21 cellular contexts compared by ENCODE assay signal in genomic region chr1:39116116-39116607, GRCh38.
DNase-seq lines count a peak whose midpoint lies in the region; ATAC-seq and TF ChIP-seq lines count a peak whose summit lies in the region.
"Had no signal": no experiment of that assay in that cellular context is flagged by ENCODE, and none has a peak within 500 bp of the region (broad histone marks: within the 10 kb centered on the region; RNA-seq: fewer than 3 reads in every experiment).

No MANE protein-coding gene starts in this region.

- H4K20me1 ChIP-seq in HCT116 (ENCODE audit: insufficient read depth) (no peaks in the 10 kb centered on the region; the same call in 1 of the 2 replicates), smooth muscle cell (ENCODE audit: low read depth) (peaks cover 94% of the 10 kb centered on the region), MM.1S (ENCODE audit: insufficient read depth, low read length) (no peaks in the 10 kb centered on the region)

- TF ChIP-seq POLR2A in HCT116 (IDR thresholded peaks at IDR 0.05; ENCODE audit: borderline replicate concordance, extremely low read depth, insufficient read depth, insufficient read length): no peak

- no peak for TF ChIP-seq RAD21 in HCT116 (IDR thresholded peaks at IDR 0.05; ENCODE audit: low read depth)

- intact Hi-C loops in HCT116 (cut with micrococcal nuclease) (loop anchor here (5.0 kb wide), 1 partner anchor 76 kb away; no protein-coding TSS in a partner anchor), left lung (cut with DNase I) (no loop called here)

- POLR2A ChIA-PET in HCT116 (lab: Charles Lee): interaction anchor here (1.2 kb wide), 1 partner anchor 61 kb away, joined by 3 read pairs; no protein-coding TSS in a partner anchor

- H3K36me3 ChIP-seq in HCT116 (ENCODE audit: control insufficient read depth in 1 of 2, insufficient read depth in 2 of 2, low read length in 2 of 2) (no peaks in the 10 kb centered on the region), left lung (peaks cover 0 to 3% of the 10 kb centered on the region in 2 donors), smooth muscle cell (ENCODE audit: low read depth) (no peaks in the 10 kb centered on the region), MM.1S (replicated peaks; ENCODE audit: insufficient read depth, low read length) (no peaks in the 10 kb centered on the region)
- H3K36me3 ChIP-seq: HAP-1, neutrophil had no signal

- H3K9me2 ChIP-seq in HCT116 (ENCODE audit: insufficient read depth) (no peaks in the 10 kb centered on the region), MM.1S (replicated peaks; ENCODE audit: insufficient read depth, low read length) (no peaks in the 10 kb centered on the region)

- H3K9ac ChIP-seq in HCT116 (ENCODE audit: low read length) (peak overlapping the region; percentile 18; the same call in 1 of the 2 replicates), smooth muscle cell (ENCODE audit: low read depth) (no peak overlapping the region), MM.1S (ENCODE audit: low read length) (no peak overlapping the region)

- H3K27me3 Mint-ChIP-seq in activated T-helper 17 cell treated with anti-CD3 and anti-CD28 coated beads, Interleukin-2, amount 50 U/mL, for 72 hours: no peaks in the 10 kb centered on the region
- H3K27me3 Mint-ChIP-seq in osteocyte (ENCODE audit: unreplicated experiment): no peaks in the 10 kb centered on the region
- H3K27me3 Mint-ChIP-seq: brain had no signal

- RAD21 ChIA-PET in HCT116 (lab: Charles Lee; ENCODE audit: low non-redundant PET in 1 of 2, low total read pairs in 2 of 2, uncharacterized antibody in 2 of 2, unreplicated experiment in 2 of 2): no interaction called here

- no peak for DNase-seq in HCT116 (ENCODE audit: low read depth, low spot score)
- no peak for DNase-seq in left lung
- no peak for DNase-seq in smooth muscle cell (lab: John Stamatoyannopoulos, UW; ENCODE audit: unreplicated experiment)
- no peak for DNase-seq in SKM-1 treated with dmso at 0.1 percent for 144 hours (lab: John Stamatoyannopoulos, UW; ENCODE audit: unreplicated experiment)
- no peak for DNase-seq in MM.1S
- DNase-seq in osteocyte (ENCODE audit: extremely low spot score, unreplicated experiment): no peak
- DNase-seq: activated CD4-positive, alpha-beta T cell treated with anti-CD3 and anti-CD28 coated beads, Interleukin-2, amount 50 U/mL, for 48 hours; activated CD8-positive, alpha-beta memory T cell treated with anti-CD3 and anti-CD28 coated beads, Interleukin-2, amount 50 U/mL, for 48 hours; activated effector memory CD4-positive, alpha-beta T cell treated with Interleukin-2 at 50 U/mL for 16 hours; effector CD4-positive, alpha-beta T cell; hippocampal formation; immature natural killer cell; NCI-H2081; NCI-H774 had no signal

- H2AFZ ChIP-seq in HCT116 (ENCODE audit: low read depth, low read length, poor library complexity, severe bottlenecking): no peak overlapping the region
- H2AFZ ChIP-seq in smooth muscle cell (ENCODE audit: low read depth): no peak overlapping the region
- H2AFZ ChIP-seq in MM.1S (ENCODE audit: low read length): no peak overlapping the region

- peaks cover 48 to 49% of the 10 kb centered on the region in 2 experiments for H3K4me1 ChIP-seq in HCT116 (ENCODE audit: control insufficient read depth in 1 of 2, insufficient read depth in 2 of 2, low read length in 2 of 2)
- peaks cover 49 to 71% of the 10 kb centered on the region in 2 donors for H3K4me1 ChIP-seq in left lung
- peaks cover 20% of the 10 kb centered on the region for H3K4me1 ChIP-seq in smooth muscle cell (ENCODE audit: low read depth)
- H3K4me1 ChIP-seq in MM.1S (ENCODE audit: low read length): no peaks in the 10 kb centered on the region

- BruUV-seq in HCT116 (replicated peaks; lab: Mats Ljungman, UMichigan): no TSS peak

- H3K36me3 Mint-ChIP-seq in activated T-helper 17 cell treated with anti-CD3 and anti-CD28 coated beads, Interleukin-2, amount 50 U/mL, for 72 hours (ENCODE audit: low read depth): no peaks in the 10 kb centered on the region
- peaks cover 4% of the 10 kb centered on the region for H3K36me3 Mint-ChIP-seq in osteocyte (ENCODE audit: unreplicated experiment)

- TF ChIP-seq CTCF in HCT116 (IDR thresholded peaks at IDR 0.05 in 2 of 3, conservative IDR thresholded peaks at IDR 0.05 in 1 of 3; ENCODE audit: borderline replicate concordance in 1 of 3, insufficient read depth in 1 of 3, low read depth in 2 of 3, low read length in 2 of 3) (no peak), left lung (IDR thresholded peaks at IDR 0.05) (no peak), smooth muscle cell (IDR thresholded peaks at IDR 0.05; ENCODE audit: borderline replicate concordance, insufficient read depth, poor library complexity, severe bottlenecking) (no peak), MM.1S (IDR thresholded peaks at IDR 0.05; ENCODE audit: low read length) (no peak), osteocyte (IDR thresholded peaks at IDR 0.05) (no peak)

- no peaks in the 10 kb centered on the region for H3K27me3 ChIP-seq in HCT116 (ENCODE audit: insufficient read depth, low read length)
- H3K27me3 ChIP-seq in left lung: no peaks in the 10 kb centered on the region
- no peaks in the 10 kb centered on the region for H3K27me3 ChIP-seq in smooth muscle cell (ENCODE audit: low read depth)
- H3K27me3 ChIP-seq in MM.1S (replicated peaks; ENCODE audit: insufficient read depth, low read length): no peaks in the 10 kb centered on the region
- H3K27me3 ChIP-seq: esophagus muscularis mucosa had no signal

- H3K9me3 Mint-ChIP-seq in activated T-helper 17 cell treated with anti-CD3 and anti-CD28 coated beads, Interleukin-2, amount 50 U/mL, for 72 hours: no peaks in the 10 kb centered on the region
- H3K9me3 Mint-ChIP-seq in osteocyte (ENCODE audit: unreplicated experiment): no peaks in the 10 kb centered on the region
- H3K9me3 Mint-ChIP-seq: brain, CD14-positive monocyte, immature natural killer cell had no signal

- ATAC-seq in HCT116: no peak
- ATAC-seq in activated T-helper 17 cell treated with anti-CD3 and anti-CD28 coated beads, Interleukin-2, amount 50 U/mL, for 72 hours (replicated peaks): peak; percentile 60
- peak; percentile 32 for ATAC-seq in left lung
- no peak for ATAC-seq in HG03469 (IDR thresholded peaks at IDR 0.05; ENCODE audit: unreplicated experiment)

- CTCF ChIA-PET in HCT116 (lab: Charles Lee): no interaction called here

- WGBS in smooth muscle cell (ENCODE audit: low lambda C conversion rate): 87% methylated on average over 3 of the region's 3 CpGs

- no peak overlapping the region for H3K27ac Mint-ChIP-seq in activated T-helper 17 cell treated with anti-CD3 and anti-CD28 coated beads, Interleukin-2, amount 50 U/mL, for 72 hours
- H3K27ac Mint-ChIP-seq in osteocyte (ENCODE audit: unreplicated experiment): no peak overlapping the region
- H3K27ac Mint-ChIP-seq: brain, CD14-positive monocyte, immature natural killer cell had no signal

- H3K4me2 ChIP-seq in HCT116 (ENCODE audit: low read length) (peak overlapping the region; percentile 63), smooth muscle cell (peak overlapping the region; percentile 26), MM.1S (ENCODE audit: low read depth, low read length) (no peak overlapping the region)

- H3K9me3 ChIP-seq in HCT116 (ENCODE audit: control insufficient read depth in 1 of 2, insufficient read depth in 1 of 2, low read depth in 1 of 2, low read length in 2 of 2): no peaks in the 10 kb centered on the region
- no peaks in the 10 kb centered on the region for H3K9me3 ChIP-seq in left lung
- H3K9me3 ChIP-seq in smooth muscle cell (replicated peaks; ENCODE audit: low read depth): no peaks in the 10 kb centered on the region
- no peaks in the 10 kb centered on the region for H3K9me3 ChIP-seq in MM.1S (replicated peaks; ENCODE audit: insufficient read depth, low read length)
- H3K9me3 ChIP-seq: esophagus muscularis mucosa, HAP-1, neutrophil had no signal

- no peak overlapping the region for H3K4me3 Mint-ChIP-seq in activated T-helper 17 cell treated with anti-CD3 and anti-CD28 coated beads, Interleukin-2, amount 50 U/mL, for 72 hours
- H3K4me3 Mint-ChIP-seq in osteocyte (ENCODE audit: unreplicated experiment): no peak overlapping the region
- H3K4me3 Mint-ChIP-seq: brain, CD14-positive monocyte, immature natural killer cell had no signal

- H3K4me1 Mint-ChIP-seq in activated T-helper 17 cell treated with anti-CD3 and anti-CD28 coated beads, Interleukin-2, amount 50 U/mL, for 72 hours: peaks cover 5% of the 10 kb centered on the region
- H3K4me1 Mint-ChIP-seq in osteocyte (ENCODE audit: unreplicated experiment): peaks cover 23% of the 10 kb centered on the region
- H3K4me1 Mint-ChIP-seq: immature natural killer cell had no signal

- peak overlapping the region; percentile 43 for H3K27ac ChIP-seq in HCT116 (ENCODE audit: low read depth, low read length)
- peak overlapping the region in 1 of 2 donors; percentile 45 for H3K27ac ChIP-seq in left lung
- H3K27ac ChIP-seq in smooth muscle cell (ENCODE audit: low read depth): peak overlapping the region; percentile 95
- no peak overlapping the region for H3K27ac ChIP-seq in MM.1S (ENCODE audit: low read length)
- H3K27ac ChIP-seq: neutrophil had no signal

- H3F3A ChIP-seq in smooth muscle cell (ENCODE audit: low read depth) (peaks cover 9% of the 10 kb centered on the region), MM.1S (ENCODE audit: insufficient read depth, low read length) (no peaks in the 10 kb centered on the region)

- H3K4me3 ChIP-seq in HCT116 (replicated peaks in 1 of 2; ENCODE audit: low read depth in 1 of 2, low read length in 2 of 2) (peak overlapping the region in 1 of 2 experiments; percentile 4; a peak in 1 of 4 replicates), left lung (no peak overlapping the region), smooth muscle cell (no peak overlapping the region), MM.1S (ENCODE audit: low read length) (no peak overlapping the region)
- H3K4me3 ChIP-seq: esophagus muscularis mucosa, HAP-1 had no signal

- H3K79me2 ChIP-seq in HCT116 (ENCODE audit: insufficient read depth, low read length) (peaks cover 35% of the 10 kb centered on the region), smooth muscle cell (ENCODE audit: low read depth) (peaks cover 99% of the 10 kb centered on the region), MM.1S (ENCODE audit: low read length) (peaks cover 11% of the 10 kb centered on the region)

TF ChIP-seq in HCT116, 20 proteins besides CTCF, POLR2A, EP300 and RAD21 (continues in another document):
- TF ChIP-seq SIN3A (IDR thresholded peaks at IDR 0.05; ENCODE audit: low read depth) (no peak), POLR2AphosphoS5 (IDR thresholded peaks at IDR 0.05; ENCODE audit: low read depth, low read length) (no peak), EZH2 (IDR thresholded peaks at IDR 0.05) (no peak), FOSL1 (IDR thresholded peaks at IDR 0.05; ENCODE audit: low read depth) (no peak), JUND (IDR thresholded peaks at IDR 0.05) (no peak), ATF3 (IDR thresholded peaks at IDR 0.05) (no peak)

Comparison
In these comparisons a context has a peak if more than half of its experiments do, and no peak if none do; other contexts are left out.
1. ATAC-seq: peak in activated T-helper 17 cell treated with anti-CD3 and anti-CD28 coated beads, Interleukin-2, amount 50 U/mL, for 72 hours (single experiment) and left lung (single experiment); none in HCT116 (single experiment) and HG03469 (single experiment).